8 cellular contexts compared by ENCODE assay signal in genomic region chr15:92079047-92079446, GRCh38.
A peak's percentile ranks its signal among the peaks of the same experiment; 100 is the strongest.
DNase-seq lines count a peak whose midpoint lies in the region; ATAC-seq, FAIRE-seq and TF ChIP-seq lines count a peak whose summit lies in the region.

No MANE protein-coding gene starts in this region.

- H4K20me1 ChIP-seq in HepG2 (ENCODE audit: insufficient read depth, low read length): no peaks in the 10 kb centered on the region

- TF ChIP-seq POLR2A in HepG2 (IDR thresholded peaks at IDR 0.05; ENCODE audit: insufficient read depth in 1 of 2, low read depth in 2 of 2, low read length in 2 of 2) (no peak), right lobe of liver (IDR thresholded peaks at IDR 0.05) (no peak), esophagus squamous epithelium (IDR thresholded peaks at IDR 0.05) (no peak)

- TF ChIP-seq RAD21 in HepG2 (CRISPR knock-in tag; IDR thresholded peaks at IDR 0.05): no peak

- H3K36me3 ChIP-seq in HepG2 (replicated peaks in 1 of 2; ENCODE audit: control insufficient read depth in 1 of 2, insufficient read depth in 2 of 2, low read length in 2 of 2): no peaks in the 10 kb centered on the region
- no peaks in the 10 kb centered on the region for H3K36me3 ChIP-seq in right lobe of liver
- H3K36me3 ChIP-seq in esophagus squamous epithelium: no peaks in the 10 kb centered on the region

- no peaks in the 10 kb centered on the region for H3K79me2 ChIP-seq in HepG2 (ENCODE audit: insufficient read depth, low read length)

- H3K27me3 Mint-ChIP-seq in endothelial cell (ENCODE audit: unreplicated experiment) (peaks cover 4% of the 10 kb centered on the region), type B pancreatic cell (peaks cover 4% of the 10 kb centered on the region)

- peak; percentile 15 for DNase-seq in HepG2 (ENCODE audit: low spot score)
- DNase-seq in right lobe of liver: no peak
- DNase-seq in RKO (ENCODE audit: low spot score): peak; percentile 37
- no peak for DNase-seq in endothelial cell (ENCODE audit: low spot score)
- DNase-seq in type B pancreatic cell (ENCODE audit: extremely low spot score, unreplicated experiment): no peak
- no peak for DNase-seq in foreskin fibroblast
- no peak for DNase-seq in NK-92 (lab: John Stamatoyannopoulos, UW; ENCODE audit: unreplicated experiment)
- no peak for DNase-seq in esophagus squamous epithelium (lab: John Stamatoyannopoulos, UW)

- H3K27ac ChIP-seq in HepG2 (ENCODE audit: extremely low read length, insufficient read depth, low read length) (no peak overlapping the region), right lobe of liver (no peak overlapping the region), esophagus squamous epithelium (no peak overlapping the region)

- H3K36me3 Mint-ChIP-seq in endothelial cell (ENCODE audit: low read depth, unreplicated experiment) (no peaks in the 10 kb centered on the region), type B pancreatic cell (peaks cover 4% of the 10 kb centered on the region)

- intact Hi-C loops in HepG2 (cut with micrococcal nuclease; ENCODE audit: unreplicated experiment): no loop called here
- intact Hi-C loops in right lobe of liver (cut with DNase I): loop anchor here (10.0 kb wide), 3 partner anchors 224 to 374 kb away; partner anchors contain the start of gene SLCO3A1 (in 1 of the 2)
- intact Hi-C loops in esophagus squamous epithelium (cut with DNase I): loop anchor here (5.0 to 10.0 kb wide), 5 partner anchors 114 to 777 kb away; partner anchors contain the start of gene SLCO3A1

- H3K9ac ChIP-seq in HepG2 (ENCODE audit: insufficient read depth, low read depth, low read length): no peak overlapping the region

- peak; percentile 24; the same call in 2 of the 3 replicates for ATAC-seq in HepG2
- ATAC-seq in right lobe of liver: no peak

- POLR2A ChIA-PET in HepG2 (lab: Yijun Ruan, JAX): no interaction called here

- no CpG with 5 or more reads among the region's 3 CpGs for WGBS in HepG2 (ENCODE audit: low lambda C conversion rate)
- WGBS in right lobe of liver (ENCODE audit: insufficient coverage, low coverage, low lambda C conversion rate, missing lambda C conversion rate): no CpG with 5 or more reads among the region's 3 CpGs
- 62 to 90% methylated on average over 2 to 3 of the region's 3 CpGs for WGBS in esophagus squamous epithelium, 2 donors

- H3K27ac Mint-ChIP-seq in endothelial cell (ENCODE audit: unreplicated experiment) (no peak overlapping the region), type B pancreatic cell (no peak overlapping the region)

- H3K4me3 ChIP-seq in HepG2 (replicated peaks in 1 of 3; ENCODE audit: insufficient read depth in 1 of 3, low read depth in 2 of 3, low read length in 3 of 3) (no peak overlapping the region), right lobe of liver (no peak overlapping the region), foreskin fibroblast (ENCODE audit: low read depth in 1 of 2, low read length in 2 of 2) (no peak overlapping the region), esophagus squamous epithelium (no peak overlapping the region)

- H3K9me3 Mint-ChIP-seq in endothelial cell (ENCODE audit: unreplicated experiment) (no peaks in the 10 kb centered on the region), type B pancreatic cell (no peaks in the 10 kb centered on the region)

- H3K9me3 ChIP-seq in HepG2 (ENCODE audit: low read length): no peaks in the 10 kb centered on the region
- H3K9me3 ChIP-seq in right lobe of liver: no peaks in the 10 kb centered on the region
- H3K9me3 ChIP-seq in esophagus squamous epithelium: no peaks in the 10 kb centered on the region

- TF ChIP-seq CTCF in HepG2 (CRISPR knock-in tag; IDR thresholded peaks at IDR 0.05) (peak; percentile 33; the same call in 1 of the 2 replicates), right lobe of liver (IDR thresholded peaks at IDR 0.05) (peak in 2 of 4 donors; percentile 9 to 26), endothelial cell (IDR thresholded peaks at IDR 0.05; ENCODE audit: unreplicated experiment) (peak; percentile 67), type B pancreatic cell (conservative IDR thresholded peaks at IDR 0.05) (peak; percentile 58), foreskin fibroblast (IDR thresholded peaks at IDR 0.05; ENCODE audit: low read depth, low read length) (no peak), esophagus squamous epithelium (IDR thresholded peaks at IDR 0.05) (peak in 2 of 6 experiments; percentile 26 to 35)

- in situ Hi-C loops in HepG2 (cut with HindIII; ENCODE audit: extremely low pct_ligation_motif_present, low pct_unique_long_range_greater_than_20kb): loop anchor here (25.0 kb wide), 1 partner anchor 608 kb away; no protein-coding TSS in a partner anchor

- H2AFZ ChIP-seq in HepG2 (ENCODE audit: low read length): no peak overlapping the region

- H3K4me3 Mint-ChIP-seq in endothelial cell (ENCODE audit: unreplicated experiment) (no peak overlapping the region), type B pancreatic cell (no peak overlapping the region)

- no peak overlapping the region for H3K4me2 ChIP-seq in HepG2 (ENCODE audit: low read depth, low read length)

- no TSS peak for BruUV-seq in HepG2 (replicated peaks; lab: Mats Ljungman, UMichigan)

- FAIRE-seq in HepG2 (lab: Jason Lieb, UNC): no peak

- H3K27me3 ChIP-seq in HepG2 (ENCODE audit: control insufficient read depth in 1 of 2, insufficient read depth in 2 of 2, low read length in 2 of 2): peaks cover 0 to 10% of the 10 kb centered on the region in 2 experiments; a peak in 3 of 5 replicates
- H3K27me3 ChIP-seq in right lobe of liver: no peaks in the 10 kb centered on the region
- H3K27me3 ChIP-seq in esophagus squamous epithelium: no peaks in the 10 kb centered on the region

- TF ChIP-seq EP300 in HepG2 (IDR thresholded peaks at IDR 0.05; ENCODE audit: low read depth in 2 of 2, low read length in 2 of 2): no peak
- no peak for TF ChIP-seq EP300 in HepG2 (CRISPR knock-in tag; IDR thresholded peaks at IDR 0.05; ENCODE audit: borderline replicate concordance)

- H3K4me1 Mint-ChIP-seq in endothelial cell (ENCODE audit: unreplicated experiment) (peaks cover 23% of the 10 kb centered on the region), type B pancreatic cell (ENCODE audit: unreplicated experiment) (peaks cover 9% of the 10 kb centered on the region)

- CTCF ChIA-PET in HepG2 (lab: Yijun Ruan, JAX; ENCODE audit: low intra/inter-chr PET ratio, low total read pairs): no interaction called here

- H3K4me1 ChIP-seq in HepG2 (ENCODE audit: insufficient read depth, low read length): no peaks in the 10 kb centered on the region
- H3K4me1 ChIP-seq in right lobe of liver: peaks cover 0 to 4% (median 0%) of the 10 kb centered on the region in 4 donors
- H3K4me1 ChIP-seq in esophagus squamous epithelium: peaks cover 0 to 49% (median 23%) of the 10 kb centered on the region in 3 donors

TF ChIP-seq in HepG2, 621 proteins besides CTCF, POLR2A, EP300 and RAD21 (continues in another document):
- TF ChIP-seq, protein P1, sequence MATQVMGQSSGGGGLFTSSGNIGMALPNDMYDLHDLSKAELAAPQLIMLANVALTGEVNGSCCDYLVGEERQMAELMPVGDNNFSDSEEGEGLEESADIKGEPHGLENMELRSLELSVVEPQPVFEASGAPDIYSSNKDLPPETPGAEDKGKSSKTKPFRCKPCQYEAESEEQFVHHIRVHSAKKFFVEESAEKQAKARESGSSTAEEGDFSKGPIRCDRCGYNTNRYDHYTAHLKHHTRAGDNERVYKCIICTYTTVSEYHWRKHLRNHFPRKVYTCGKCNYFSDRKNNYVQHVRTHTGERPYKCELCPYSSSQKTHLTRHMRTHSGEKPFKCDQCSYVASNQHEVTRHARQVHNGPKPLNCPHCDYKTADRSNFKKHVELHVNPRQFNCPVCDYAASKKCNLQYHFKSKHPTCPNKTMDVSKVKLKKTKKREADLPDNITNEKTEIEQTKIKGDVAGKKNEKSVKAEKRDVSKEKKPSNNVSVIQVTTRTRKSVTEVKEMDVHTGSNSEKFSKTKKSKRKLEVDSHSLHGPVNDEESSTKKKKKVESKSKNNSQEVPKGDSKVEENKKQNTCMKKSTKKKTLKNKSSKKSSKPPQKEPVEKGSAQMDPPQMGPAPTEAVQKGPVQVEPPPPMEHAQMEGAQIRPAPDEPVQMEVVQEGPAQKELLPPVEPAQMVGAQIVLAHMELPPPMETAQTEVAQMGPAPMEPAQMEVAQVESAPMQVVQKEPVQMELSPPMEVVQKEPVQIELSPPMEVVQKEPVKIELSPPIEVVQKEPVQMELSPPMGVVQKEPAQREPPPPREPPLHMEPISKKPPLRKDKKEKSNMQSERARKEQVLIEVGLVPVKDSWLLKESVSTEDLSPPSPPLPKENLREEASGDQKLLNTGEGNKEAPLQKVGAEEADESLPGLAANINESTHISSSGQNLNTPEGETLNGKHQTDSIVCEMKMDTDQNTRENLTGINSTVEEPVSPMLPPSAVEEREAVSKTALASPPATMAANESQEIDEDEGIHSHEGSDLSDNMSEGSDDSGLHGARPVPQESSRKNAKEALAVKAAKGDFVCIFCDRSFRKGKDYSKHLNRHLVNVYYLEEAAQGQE (IDR thresholded peaks at IDR 0.05; ENCODE audit: borderline replicate concordance in 1 of 2, low read depth in 1 of 2, low read length in 2 of 2): no peak
- TF ChIP-seq KLF15 (CRISPR knock-in tag; IDR thresholded peaks at IDR 0.05; ENCODE audit: borderline replicate concordance) (no peak), IRX3 (CRISPR knock-in tag; IDR thresholded peaks at IDR 0.05; ENCODE audit: borderline replicate concordance, low read depth) (no peak)
- TF ChIP-seq, protein P2, sequence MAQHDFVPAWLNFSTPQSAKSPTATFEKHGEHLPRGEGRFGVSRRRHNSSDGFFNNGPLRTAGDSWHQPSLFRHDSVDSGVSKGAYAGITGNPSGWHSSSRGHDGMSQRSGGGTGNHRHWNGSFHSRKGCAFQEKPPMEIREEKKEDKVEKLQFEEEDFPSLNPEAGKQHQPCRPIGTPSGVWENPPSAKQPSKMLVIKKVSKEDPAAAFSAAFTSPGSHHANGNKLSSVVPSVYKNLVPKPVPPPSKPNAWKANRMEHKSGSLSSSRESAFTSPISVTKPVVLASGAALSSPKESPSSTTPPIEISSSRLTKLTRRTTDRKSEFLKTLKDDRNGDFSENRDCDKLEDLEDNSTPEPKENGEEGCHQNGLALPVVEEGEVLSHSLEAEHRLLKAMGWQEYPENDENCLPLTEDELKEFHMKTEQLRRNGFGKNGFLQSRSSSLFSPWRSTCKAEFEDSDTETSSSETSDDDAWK (CRISPR knock-in tag; IDR thresholded peaks at IDR 0.05): no peak

Comparison
In these comparisons a context has a peak if more than half of its experiments do, and no peak if none do; other contexts are left out.
1. DNase-seq: peak in HepG2 (single experiment) and RKO (single experiment); none in right lobe of liver (0 of 3), endothelial cell (single experiment), type B pancreatic cell (single experiment), foreskin fibroblast (0 of 2), NK-92 (single experiment) and esophagus squamous epithelium (single experiment).